In the genomic region with DNA sequence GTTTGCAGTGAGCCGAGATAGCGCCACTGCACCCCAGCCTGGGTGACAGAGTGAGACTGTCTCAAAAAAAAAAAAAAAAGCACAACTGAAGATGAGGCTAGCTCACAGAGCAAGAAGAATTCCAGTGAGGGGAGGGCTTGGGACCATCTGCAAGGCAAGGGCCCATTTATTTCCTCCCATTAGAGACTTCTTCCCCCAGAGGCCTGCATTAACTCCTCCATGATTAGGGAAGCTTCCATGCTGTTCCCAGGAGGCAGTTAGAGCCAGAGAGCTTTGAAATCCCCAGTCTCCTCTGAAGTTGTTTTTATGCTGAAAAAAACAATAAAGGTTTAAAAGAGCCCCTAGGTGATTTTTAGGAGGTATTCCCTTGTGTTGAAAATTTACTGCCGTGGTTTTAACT, we compare ENCODE assay signal across 30 cellular contexts. TPM values are rescaled to one million over a fixed set of nuclear protein-coding genes. Genes with fewer than 3 reads are reported as not detected.
"Had no signal": no experiment of that assay in that cellular context is flagged by ENCODE, and none has a peak within 500 bp of the region (broad histone marks: within the 10 kb centered on the region; RNA-seq: fewer than 3 reads in every experiment).

No MANE protein-coding gene starts in this region.

- H3K27me3 Mint-ChIP-seq: dendritic cell treated with granulocyte-macrophage colony-stimulating factor and Interleukin-4, amounts not matched to agents 40 ng/mL and 50 ng/mL, for 4 days; progenitor cell of endocrine pancreas; stimulated activated naive CD8-positive, alpha-beta T cell treated with anti-CD3 and anti-CD28 coated beads, Interleukin-15, amount 100 ng/mL, for 72 hours had no signal

- DNase-seq: colonic mucosa; effector CD8-positive, alpha-beta T cell; endodermal cell; foreskin keratinocyte; heart left ventricle; immature natural killer cell; kidney glomerular epithelial cell; left colon; left ventricle myocardium superior; lower lobe of right lung; natural killer cell; right lobe of liver; small intestine; stimulated activated CD4-positive, alpha-beta T cell treated with anti-CD3 and anti-CD28 coated beads, Interleukin-15, amount 100 ng/mL, for 24 hours; stimulated activated CD4-positive, alpha-beta T cell treated with anti-CD3 and anti-CD28 coated beads, Interleukin-2, amount 100 ng/mL, for 48 hours; stimulated activated CD8-positive, alpha-beta memory T cell treated with anti-CD3 and anti-CD28 coated beads, Interleukin-4, amount 100 ng/mL, for 48 hours; stimulated activated naive CD4-positive, alpha-beta T cell; stimulated activated naive CD8-positive, alpha-beta T cell treated with anti-CD3 and anti-CD28 coated beads, Interleukin-15, amount 100 ng/mL, for 72 hours; thyroid gland; trophoblast cell had no signal

- H3K4me3 Mint-ChIP-seq: dendritic cell treated with granulocyte-macrophage colony-stimulating factor and Interleukin-4, amounts not matched to agents 40 ng/mL and 50 ng/mL, for 4 days; endodermal cell; immature natural killer cell; natural killer cell; neural crest cell; stimulated activated naive CD8-positive, alpha-beta T cell treated with anti-CD3 and anti-CD28 coated beads, Interleukin-15, amount 100 ng/mL, for 72 hours had no signal

- H3K4me1 ChIP-seq: colonic mucosa, foreskin keratinocyte, heart left ventricle, lower lobe of right lung, parathyroid adenoma, right lobe of liver, suprapubic skin, thyroid gland had no signal

- H3K79me2 ChIP-seq: hepatocyte, parathyroid adenoma had no signal

- H3K4me1 Mint-ChIP-seq: immature natural killer cell; natural killer cell; stimulated activated naive CD8-positive, alpha-beta T cell treated with anti-CD3 and anti-CD28 coated beads, Interleukin-15, amount 100 ng/mL, for 72 hours had no signal

- H3K9me3 ChIP-seq: colonic mucosa, esophagus muscularis mucosa, gastroesophageal sphincter, heart left ventricle, lower lobe of right lung, neutrophil, right lobe of liver, suprapubic skin, thyroid gland had no signal

- H3K4me3 ChIP-seq: colonic mucosa, esophagus muscularis mucosa, gastroesophageal sphincter, heart left ventricle, hepatocyte, lower lobe of right lung, right lobe of liver, suprapubic skin, thyroid gland had no signal

- H3K36me3 ChIP-seq: colonic mucosa, thyroid gland had no signal

- H3K9me3 Mint-ChIP-seq: dendritic cell treated with granulocyte-macrophage colony-stimulating factor and Interleukin-4, amounts not matched to agents 40 ng/mL and 50 ng/mL, for 4 days; endodermal cell; immature natural killer cell; natural killer cell; neural crest cell; stimulated activated naive CD8-positive, alpha-beta T cell treated with anti-CD3 and anti-CD28 coated beads, Interleukin-15, amount 100 ng/mL, for 72 hours had no signal

- H3K36me3 Mint-ChIP-seq: natural killer cell had no signal

- H3K4me2 ChIP-seq: hepatocyte had no signal

- H3K27me3 ChIP-seq: colonic mucosa, esophagus muscularis mucosa, foreskin keratinocyte, gastroesophageal sphincter, heart left ventricle, hepatocyte, neutrophil, right lobe of liver, suprapubic skin, thyroid gland had no signal

- ATAC-seq: foreskin keratinocyte; gastroesophageal sphincter; heart left ventricle; left colon; left ventricle myocardium superior; lower lobe of right lung; natural killer cell; right lobe of liver; stimulated activated naive CD8-positive, alpha-beta T cell treated with anti-CD3 and anti-CD28 coated beads, Interleukin-15, amount 100 ng/mL, for 72 hours had no signal

- H3K27ac Mint-ChIP-seq: dendritic cell treated with granulocyte-macrophage colony-stimulating factor and Interleukin-4, amounts not matched to agents 40 ng/mL and 50 ng/mL, for 4 days; endodermal cell; immature natural killer cell; natural killer cell; progenitor cell of endocrine pancreas; stimulated activated naive CD8-positive, alpha-beta T cell treated with anti-CD3 and anti-CD28 coated beads, Interleukin-15, amount 100 ng/mL, for 72 hours had no signal

- H3K27ac ChIP-seq: colonic mucosa, esophagus muscularis mucosa, foreskin keratinocyte, heart left ventricle, hepatocyte, lower lobe of right lung, neutrophil, parathyroid adenoma, right lobe of liver, suprapubic skin, thyroid gland had no signal

- H3K9ac ChIP-seq: parathyroid adenoma had no signal

RNA-seq across cellular contexts. Expression of gene ADCY5, which starts 54.3 kb away (rescaled TPM):
- total RNA-seq: mononuclear cell, natural killer cell had no signal
